17 cellular contexts compared by ENCODE assay signal in genomic region chr16:12567602-12568001, GRCh38.
DNase-seq lines count a peak whose midpoint lies in the region; ATAC-seq and TF ChIP-seq lines count a peak whose summit lies in the region.
"Had no signal": no experiment of that assay in that cellular context is flagged by ENCODE, and none has a peak within 500 bp of the region (broad histone marks: within the 10 kb centered on the region; RNA-seq: fewer than 3 reads in every experiment).

No MANE protein-coding gene starts in this region.

- no peak overlapping the region for H3K4me3 Mint-ChIP-seq in activated CD8-positive, alpha-beta T cell treated with anti-CD3 and anti-CD28 coated beads for 36 hours
- H3K4me3 Mint-ChIP-seq in stimulated activated naive B cell treated with anti-CD40 and anti-IgM and Interleukin-4, amounts not matched to agents 10 μg/mL and 1 μg/mL and 100 μg/mL, for 72 hours, result no peak overlapping the region
- H3K4me3 Mint-ChIP-seq: HFFc6 had no signal

- no peak for DNase-seq in activated naive CD4-positive, alpha-beta T cell treated with anti-CD3 and anti-CD28 coated beads, Interleukin-2, amount 50 U/mL, for 72 hours (ENCODE audit: low spot score in 2 of 2)
- no peak for DNase-seq in activated naive CD4-positive, alpha-beta T cell treated with Interleukin-2 at 50 U/mL for 16 hours
- DNase-seq in Jurkat, Clone E6-1 (ENCODE audit: low read depth, low spot score), result peak; percentile 58
- no peak for DNase-seq in activated CD8-positive, alpha-beta T cell treated with anti-CD3 and anti-CD28 coated beads for 36 hours
- DNase-seq in stimulated activated naive B cell treated with anti-CD40 and anti-IgM and Interleukin-4, amounts not matched to agents 10 μg/mL and 1 μg/mL and 100 μg/mL, for 72 hours, result no peak
- DNase-seq in NCI-H2227 (lab: John Stamatoyannopoulos, UW; ENCODE audit: unreplicated experiment) (no peak), Peyer's patch (no peak)
- DNase-seq: CD8-positive, alpha-beta memory T cell; DMS79; HFFc6; KG1; NCI-H1436 treated with DMSO at 0.1 percent for 48 hours; NCI-H2029 treated with DMSO at 0.1 percent for 48 hours; NCI-H2171 treated with DMSO at 0.1 percent for 48 hours; NCI-H510A; NCI-H774 had no signal

- TF ChIP-seq CTCF in activated CD8-positive, alpha-beta T cell treated with anti-CD3 and anti-CD28 coated beads for 36 hours (IDR thresholded peaks at IDR 0.05), result no peak
- no peak for TF ChIP-seq CTCF in Peyer's patch (IDR thresholded peaks at IDR 0.05)

- H3K36me3 Mint-ChIP-seq in activated naive CD4-positive, alpha-beta T cell treated with anti-CD3 and anti-CD28 coated beads, Interleukin-2, amount 50 U/mL, for 72 hours, result peaks cover 22% of the 10 kb centered on the region in 2 donors
- H3K36me3 Mint-ChIP-seq in activated CD8-positive, alpha-beta T cell treated with anti-CD3 and anti-CD28 coated beads for 36 hours (ENCODE audit: low read depth), result peaks cover 12% of the 10 kb centered on the region
- peaks cover 58 to 89% of the 10 kb centered on the region in 2 donors for H3K36me3 Mint-ChIP-seq in stimulated activated naive B cell treated with anti-CD40 and anti-IgM and Interleukin-4, amounts not matched to agents 10 μg/mL and 1 μg/mL and 100 μg/mL, for 72 hours

- CTCF ChIA-PET in activated CD8-positive, alpha-beta T cell treated with anti-CD3 and anti-CD28 coated beads for 36 hours (lab: Charles Lee), result interaction anchor here (0.7 kb wide), 1 partner anchor 29 kb away, joined by 3 read pairs; no protein-coding TSS in a partner anchor

- no peaks in the 10 kb centered on the region for H3K4me1 ChIP-seq in Peyer's patch

- H3K27me3 Mint-ChIP-seq in activated CD8-positive, alpha-beta T cell treated with anti-CD3 and anti-CD28 coated beads for 36 hours, result no peaks in the 10 kb centered on the region
- no peaks in the 10 kb centered on the region for H3K27me3 Mint-ChIP-seq in stimulated activated naive B cell treated with anti-CD40 and anti-IgM and Interleukin-4, amounts not matched to agents 10 μg/mL and 1 μg/mL and 100 μg/mL, for 72 hours
- H3K27me3 Mint-ChIP-seq: CD8-positive, alpha-beta memory T cell had no signal

- intact Hi-C loops in activated CD8-positive, alpha-beta T cell treated with anti-CD3 and anti-CD28 coated beads for 36 hours (cut with micrococcal nuclease), result no loop called here

- H3K27ac ChIP-seq in Peyer's patch, result no peak overlapping the region
- H3K27ac ChIP-seq: RWPE1 had no signal

- POLR2A ChIA-PET in activated CD8-positive, alpha-beta T cell treated with anti-CD3 and anti-CD28 coated beads for 36 hours (lab: Charles Lee), result no interaction called here

- H3K4me1 Mint-ChIP-seq in activated CD8-positive, alpha-beta T cell treated with anti-CD3 and anti-CD28 coated beads for 36 hours (ENCODE audit: low read depth), result peaks cover 27% of the 10 kb centered on the region
- peaks cover 11 to 12% of the 10 kb centered on the region in 2 donors for H3K4me1 Mint-ChIP-seq in stimulated activated naive B cell treated with anti-CD40 and anti-IgM and Interleukin-4, amounts not matched to agents 10 μg/mL and 1 μg/mL and 100 μg/mL, for 72 hours

- H3K27me3 ChIP-seq in Peyer's patch, result no peaks in the 10 kb centered on the region

- peak overlapping the region; percentile 68 to 83 for H3K27ac Mint-ChIP-seq in activated naive CD4-positive, alpha-beta T cell treated with anti-CD3 and anti-CD28 coated beads, Interleukin-2, amount 50 U/mL, for 72 hours
- peak overlapping the region; percentile 42 for H3K27ac Mint-ChIP-seq in activated CD8-positive, alpha-beta T cell treated with anti-CD3 and anti-CD28 coated beads for 36 hours
- peak overlapping the region; percentile 2 for H3K27ac Mint-ChIP-seq in stimulated activated naive B cell treated with anti-CD40 and anti-IgM and Interleukin-4, amounts not matched to agents 10 μg/mL and 1 μg/mL and 100 μg/mL, for 72 hours
- H3K27ac Mint-ChIP-seq: HFFc6 had no signal

- H3K36me3 ChIP-seq in Peyer's patch, result peaks cover 0 to 6% (median 0%) of the 10 kb centered on the region in 3 donors

- no peak overlapping the region for H3K4me3 ChIP-seq in Jurkat, Clone E6-1 (ENCODE audit: low read length)
- H3K4me3 ChIP-seq in Peyer's patch, result no peak overlapping the region

- H3K9me3 Mint-ChIP-seq in activated naive CD4-positive, alpha-beta T cell treated with anti-CD3 and anti-CD28 coated beads, Interleukin-2, amount 50 U/mL, for 72 hours, result peaks cover 3 to 17% of the 10 kb centered on the region in 2 donors
- peaks cover 9% of the 10 kb centered on the region for H3K9me3 Mint-ChIP-seq in activated CD8-positive, alpha-beta T cell treated with anti-CD3 and anti-CD28 coated beads for 36 hours
- peaks cover 9 to 10% of the 10 kb centered on the region in 2 donors for H3K9me3 Mint-ChIP-seq in stimulated activated naive B cell treated with anti-CD40 and anti-IgM and Interleukin-4, amounts not matched to agents 10 μg/mL and 1 μg/mL and 100 μg/mL, for 72 hours

- ATAC-seq in activated naive CD4-positive, alpha-beta T cell treated with anti-CD3 and anti-CD28 coated beads, Interleukin-2, amount 50 U/mL, for 72 hours, result no peak
- ATAC-seq in activated CD8-positive, alpha-beta T cell treated with anti-CD3 and anti-CD28 coated beads for 36 hours, result no peak
- no peak for ATAC-seq in stimulated activated naive B cell treated with anti-CD40 and anti-IgM and Interleukin-4, amounts not matched to agents 10 μg/mL and 1 μg/mL and 100 μg/mL, for 72 hours (replicated peaks)

- H3K9me3 ChIP-seq in Peyer's patch, result peaks cover 0 to 7% (median 0%) of the 10 kb centered on the region in 4 donors

- no peak for TF ChIP-seq POLR2A in Peyer's patch (IDR thresholded peaks at IDR 0.05)

Comparison
In these comparisons a context has a peak if more than half of its experiments do, and no peak if none do; other contexts are left out.
1. H3K27ac Mint-ChIP-seq: peak in every context shown above with its lines; median percentile 76 in activated naive CD4-positive, alpha-beta T cell treated with anti-CD3 and anti-CD28 coated beads, Interleukin-2, amount 50 U/mL, for 72 hours; 42 in activated CD8-positive, alpha-beta T cell treated with anti-CD3 and anti-CD28 coated beads for 36 hours; 2 in stimulated activated naive B cell treated with anti-CD40 and anti-IgM and Interleukin-4, amounts not matched to agents 10 μg/mL and 1 μg/mL and 100 μg/mL, for 72 hours.